ENCODE assay signal across 19 cellular contexts in the genomic region with DNA sequence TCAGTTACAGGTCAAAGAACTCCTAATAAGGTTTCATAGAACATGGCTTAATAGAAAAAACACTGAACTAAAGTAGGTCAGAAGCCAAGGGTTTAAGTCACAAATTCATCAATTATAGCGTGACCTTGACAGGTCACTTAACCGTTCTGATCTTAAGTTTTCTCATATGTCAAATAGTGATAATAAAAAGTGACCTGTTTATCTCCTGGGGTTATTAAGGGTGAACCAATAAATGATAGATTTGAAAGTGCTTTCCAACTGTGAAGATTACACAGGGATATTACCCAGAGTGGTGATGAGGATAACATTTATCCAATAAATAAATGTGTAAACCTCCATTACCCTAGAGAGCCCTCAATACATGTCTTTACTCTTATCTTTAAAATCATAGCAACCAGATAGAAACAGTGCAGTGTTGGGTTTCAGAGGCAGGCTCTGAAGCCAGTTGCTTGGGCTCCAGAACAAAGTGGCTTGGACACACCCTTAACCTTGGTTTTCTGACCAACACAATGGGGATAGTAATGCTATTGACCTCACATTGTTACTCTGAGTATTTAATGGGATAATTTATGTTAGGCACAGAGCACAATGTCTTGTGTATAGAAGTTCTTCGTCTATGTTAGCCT. TPM values are rescaled to one million over a fixed set of nuclear protein-coding genes. Genes with fewer than 3 reads are reported as not detected.
A peak's percentile ranks its signal among the peaks of the same experiment; 100 is the strongest.
DNase-seq lines count a peak whose midpoint lies in the region; ATAC-seq lines count a peak whose summit lies in the region.
"Had no signal": no experiment of that assay in that cellular context is flagged by ENCODE, and none has a peak within 500 bp of the region (broad histone marks: within the 10 kb centered on the region; RNA-seq: fewer than 3 reads in every experiment).

No MANE protein-coding gene starts in this region.

- H3K4me1 Mint-ChIP-seq in activated T-helper 17 cell treated with anti-CD3 and anti-CD28 coated beads, Interleukin-2, amount 50 U/mL, for 72 hours, result peaks cover 6% of the 10 kb centered on the region
- H3K4me1 Mint-ChIP-seq: T-helper 17 cell had no signal

- H3K27ac Mint-ChIP-seq in activated T-helper 17 cell treated with anti-CD3 and anti-CD28 coated beads, Interleukin-2, amount 50 U/mL, for 72 hours, result no peak overlapping the region
- H3K27ac Mint-ChIP-seq: CD8-positive, alpha-beta T cell; T-helper 17 cell had no signal

- no peak overlapping the region for H3K4me3 Mint-ChIP-seq in activated T-helper 17 cell treated with anti-CD3 and anti-CD28 coated beads, Interleukin-2, amount 50 U/mL, for 72 hours
- H3K4me3 Mint-ChIP-seq: CD8-positive, alpha-beta T cell; T-helper 17 cell had no signal

- DNase-seq in NCI-H2107 treated with DMSO at 0.1 percent for 48 hours (lab: John Stamatoyannopoulos, UW; ENCODE audit: unreplicated experiment), result peak; percentile 18
- no peak for DNase-seq in NCI-H2107 (lab: John Stamatoyannopoulos, UW)
- DNase-seq in NCI-H146 (lab: John Stamatoyannopoulos, UW), result peak; percentile 93
- DNase-seq in NCI-H69 (lab: John Stamatoyannopoulos, UW), result peak; percentile 92
- DNase-seq in NAMALWA (ENCODE audit: low spot score), result no peak
- no peak for DNase-seq in activated T-cell treated with anti-CD3 and anti-CD28 coated beads, Interleukin-2, amount 50 U/mL, for 48 hours
- DNase-seq: CD8-positive, alpha-beta T cell; DND-41; KG1; NCI-H1092; NCI-H2171; NCI-H524 treated with DMSO at 0.1 percent for 48 hours; RPMI8226; SIG-M5; T-helper 17 cell had no signal

- peaks cover 17% of the 10 kb centered on the region for H3K27me3 Mint-ChIP-seq in activated T-helper 17 cell treated with anti-CD3 and anti-CD28 coated beads, Interleukin-2, amount 50 U/mL, for 72 hours

- no peaks in the 10 kb centered on the region for H3K36me3 Mint-ChIP-seq in activated T-helper 17 cell treated with anti-CD3 and anti-CD28 coated beads, Interleukin-2, amount 50 U/mL, for 72 hours (ENCODE audit: low read depth)
- H3K36me3 Mint-ChIP-seq: CD8-positive, alpha-beta T cell had no signal

- no peaks in the 10 kb centered on the region for H3K9me3 Mint-ChIP-seq in activated T-helper 17 cell treated with anti-CD3 and anti-CD28 coated beads, Interleukin-2, amount 50 U/mL, for 72 hours
- H3K9me3 Mint-ChIP-seq: CD8-positive, alpha-beta T cell had no signal

- no peak for ATAC-seq in activated T-helper 17 cell treated with anti-CD3 and anti-CD28 coated beads, Interleukin-2, amount 50 U/mL, for 72 hours (replicated peaks)
- no peak for ATAC-seq in GM18498 (IDR thresholded peaks at IDR 0.05; ENCODE audit: unreplicated experiment)
- ATAC-seq: CD8-positive, alpha-beta T cell; HCT116; T-helper 17 cell had no signal

RNA-seq across cellular contexts. Expression of gene KLHL14, which starts 48.6 kb away (rescaled TPM):
- not detected for total RNA-seq in activated T-helper 17 cell treated with anti-CD3 and anti-CD28 coated beads, Interleukin-2, amount 50 U/mL, for 72 hours
- total RNA-seq: M059J had no signal

Comparison
In these comparisons a context has a peak if more than half of its experiments do, and no peak if none do; other contexts are left out.
1. DNase-seq: peak in NCI-H2107 treated with DMSO at 0.1 percent for 48 hours (single experiment), NCI-H146 (single experiment) and NCI-H69 (single experiment); none in NCI-H2107 (single experiment), NAMALWA (single experiment) and activated T-cell treated with anti-CD3 and anti-CD28 coated beads, Interleukin-2, amount 50 U/mL, for 48 hours (0 of 2).